In genomic region chr18:47175283-47175894, GRCh38 we compare ENCODE assay signal across 8 cellular contexts. TPM values are rescaled to one million over a fixed set of nuclear protein-coding genes. Genes with fewer than 3 reads are reported as not detected.
A peak's percentile ranks its signal among the peaks of the same experiment; 100 is the strongest.
DNase-seq lines count a peak whose midpoint lies in the region; ATAC-seq and TF ChIP-seq lines count a peak whose summit lies in the region.

No MANE protein-coding gene starts in this region.

- TF ChIP-seq CTCF in BJ (IDR thresholded peaks at IDR 0.05; ENCODE audit: insufficient read depth, low read depth, low read length) (no peak), PC-9 (conservative IDR thresholded peaks at IDR 0.05) (no peak)

- peaks cover 1% of the 10 kb centered on the region; the same call in 1 of the 2 replicates for H3K27me3 ChIP-seq in BJ (ENCODE audit: control insufficient read depth, insufficient read depth, low read length)
- H3K27me3 ChIP-seq in PC-9 (ENCODE audit: insufficient read depth, low read depth), result no peaks in the 10 kb centered on the region

- POLR2A ChIA-PET in BJ (lab: Charles Lee) (no interaction called here), PC-9 (lab: Charles Lee; ENCODE audit: unreplicated experiment) (no interaction called here)

- H3K9me3 ChIP-seq in PC-9 (ENCODE audit: insufficient read depth, low read depth), result no peaks in the 10 kb centered on the region

- peak overlapping the region; percentile 74 for H3K27ac ChIP-seq in PC-9

- H2AFZ ChIP-seq in PC-9, result peak overlapping the region; percentile 99

- H3K4me2 ChIP-seq in PC-9, result peak overlapping the region; percentile 99

- BruUV-seq in PC-9 (replicated peaks; lab: Mats Ljungman, UMichigan), result TSS peak; percentile 57

- CTCF ChIA-PET in BJ (lab: Yijun Ruan, JAX) (interaction anchor here (0.8 to 1.2 kb wide), 2 partner anchors 25 to 63 kb away, joined by 3 read pairs; partner anchors contain the start of gene HDHD2), PC-9 (lab: Charles Lee) (no interaction called here)

- intact Hi-C loops in PC-9 (cut with micrococcal nuclease; ENCODE audit: unreplicated experiment) (no loop called here), sciatic nerve (cut with DNase I) (no loop called here)

- peak overlapping the region; percentile 95 for H3K4me3 ChIP-seq in BJ (ENCODE audit: low read depth, low read length)
- peak overlapping the region; percentile 94 for H3K4me3 ChIP-seq in PC-9

- peaks cover 4% of the 10 kb centered on the region; the same call in 1 of the 2 replicates for H4K20me1 ChIP-seq in PC-9 (ENCODE audit: insufficient read depth)

- no peaks in the 10 kb centered on the region for H3K36me3 ChIP-seq in BJ (ENCODE audit: control insufficient read depth, insufficient read depth, low read length)
- 0 out of 2 replicates have a peak, but pooled peaks cover 11% of the 10 kb centered on the region for H3K36me3 ChIP-seq in PC-9 (ENCODE audit: low read depth)

- DNase-seq in BJ (ENCODE audit: low read depth) (no peak), PC-9 (no peak), fibroblast of peridontal ligament (ENCODE audit: extremely low read depth) (peak; percentile 18), sciatic nerve (ENCODE audit: low spot score) (no peak), UCSD-AML1 (lab: John Stamatoyannopoulos, UW; ENCODE audit: unreplicated experiment) (no peak), inferior parietal cortex (ENCODE audit: extremely low spot score) (no peak)
- DNase-seq in stimulated activated naive CD4-positive, alpha-beta T cell (lab: John Stamatoyannopoulos, UW), result no peak

- H3K79me2 ChIP-seq in PC-9 (ENCODE audit: low read depth), result peaks cover 56% of the 10 kb centered on the region

- H3F3A ChIP-seq in PC-9 (ENCODE audit: insufficient read depth, low read depth), result peaks cover 9% of the 10 kb centered on the region

- ATAC-seq in GM21529 (IDR thresholded peaks at IDR 0.05; ENCODE audit: unreplicated experiment) (peak; percentile 14), sciatic nerve (peak; percentile 45)

- no peaks in the 10 kb centered on the region for H3K9me2 ChIP-seq in PC-9 (ENCODE audit: insufficient read depth)

- H3K4me1 ChIP-seq in PC-9 (replicated peaks; ENCODE audit: insufficient read depth), result peaks cover 14% of the 10 kb centered on the region

RNA-seq across cellular contexts. Expression of gene IER3IP1, which starts 0.8 kb away (rescaled TPM):
- polyA plus RNA-seq in BJ (2011; rRNA removed), result 11.1 and 31.7 TPM in 2 replicates
- polyA minus RNA-seq in BJ (2011; rRNA and poly(A)+ RNA removed), result 8.7 and 12.7 TPM in 2 replicates
- 8.8 and 9.1 TPM in 2 replicates for total RNA-seq in PC-9 (2021)
- total RNA-seq in sciatic nerve, result 8.7 TPM

RNA-seq across cellular contexts. Expression of gene HDHD2, which starts 25.1 kb away (rescaled TPM):
- 10.4 and 14.8 TPM in 2 replicates for polyA plus RNA-seq in BJ (2011; rRNA removed)
- polyA minus RNA-seq in BJ (2011; rRNA and poly(A)+ RNA removed), result 6.4 and 20.0 TPM in 2 replicates
- total RNA-seq in PC-9 (2021), result 22.8 and 24.4 TPM in 2 replicates
- 42.7 TPM for total RNA-seq in sciatic nerve
